Comparison of ENCODE assay signal across 8 cellular contexts in genomic region chr13:113815151-113816058, GRCh38. TPM values are rescaled to one million over a fixed set of nuclear protein-coding genes. Genes with fewer than 3 reads are reported as not detected.
DNase-seq lines count a peak whose midpoint lies in the region; ATAC-seq, FAIRE-seq and TF ChIP-seq lines count a peak whose summit lies in the region.
"Had no signal": no experiment of that assay in that cellular context is flagged by ENCODE, and none has a peak within 500 bp of the region (broad histone marks: within the 10 kb centered on the region; RNA-seq: fewer than 3 reads in every experiment).

No MANE protein-coding gene starts in this region.

- H3K36me3 Mint-ChIP-seq in stimulated activated effector memory CD8-positive, alpha-beta T cell treated with anti-CD3 and anti-CD28 coated beads, Interleukin-12 subunit alpha, Interleukin-12 subunit beta, amount 100 ng/mL, for 72 hours: peaks cover 7% of the 10 kb centered on the region

- H3K4me1 Mint-ChIP-seq in stimulated activated effector memory CD8-positive, alpha-beta T cell treated with anti-CD3 and anti-CD28 coated beads, Interleukin-12 subunit alpha, Interleukin-12 subunit beta, amount 100 ng/mL, for 72 hours: peaks cover 25% of the 10 kb centered on the region

- FAIRE-seq in H54 (lab: Jason Lieb, UNC): no peak
- FAIRE-seq: endometrium had no signal

- peak; percentile 94 for DNase-seq in SHP77 treated with DMSO at 0.1 percent for 48 hours (lab: John Stamatoyannopoulos, UW)
- peak; percentile 61 for DNase-seq in dermis blood vessel endothelial cell
- DNase-seq in stimulated activated effector memory CD8-positive, alpha-beta T cell treated with anti-CD3 and anti-CD28 coated beads, Interleukin-12 subunit alpha, Interleukin-12 subunit beta, amount 100 ng/mL, for 72 hours (ENCODE audit: low spot score in 2 of 2): peak in 1 of 2 donors; percentile 58
- no peak for DNase-seq in H54 (ENCODE audit: insufficient read length, low spot score)

- peak overlapping the region; percentile 77 for H3K4me3 Mint-ChIP-seq in stimulated activated effector memory CD8-positive, alpha-beta T cell treated with anti-CD3 and anti-CD28 coated beads, Interleukin-12 subunit alpha, Interleukin-12 subunit beta, amount 100 ng/mL, for 72 hours

- TF ChIP-seq POLR2A in H54 (IDR thresholded peaks at IDR 0.05; ENCODE audit: low read depth, low read length): no peak

- no peaks in the 10 kb centered on the region for H3K9me3 Mint-ChIP-seq in stimulated activated effector memory CD8-positive, alpha-beta T cell treated with anti-CD3 and anti-CD28 coated beads, Interleukin-12 subunit alpha, Interleukin-12 subunit beta, amount 100 ng/mL, for 72 hours

- H3K27ac Mint-ChIP-seq in stimulated activated effector memory CD8-positive, alpha-beta T cell treated with anti-CD3 and anti-CD28 coated beads, Interleukin-12 subunit alpha, Interleukin-12 subunit beta, amount 100 ng/mL, for 72 hours: peak overlapping the region; percentile 80

- peak; percentile 59 for ATAC-seq in GM19372 (IDR thresholded peaks at IDR 0.05; ENCODE audit: low read depth, unreplicated experiment)
- ATAC-seq in stimulated activated effector memory CD8-positive, alpha-beta T cell treated with anti-CD3 and anti-CD28 coated beads, Interleukin-12 subunit alpha, Interleukin-12 subunit beta, amount 100 ng/mL, for 72 hours: peak; percentile 33
- no peak for ATAC-seq in GM18873 (IDR thresholded peaks at IDR 0.05; ENCODE audit: low FRiP score, unreplicated experiment)
- ATAC-seq in GM19455 (IDR thresholded peaks at IDR 0.05; ENCODE audit: unreplicated experiment): no peak

RNA-seq across cellular contexts. Expression of gene GAS6, which starts 48.5 kb away (rescaled TPM):
- 147 and 174 TPM in 2 replicates for total RNA-seq in dermis blood vessel endothelial cell

RNA-seq across cellular contexts. Expression of gene TMEM255B, which starts 56.4 kb away (rescaled TPM):
- 45.1 and 72.3 TPM in 2 replicates for total RNA-seq in dermis blood vessel endothelial cell

Comparison
In these comparisons a context has a peak if more than half of its experiments do, and no peak if none do; other contexts are left out.
1. ATAC-seq: peak in GM19372 (single experiment) and stimulated activated effector memory CD8-positive, alpha-beta T cell treated with anti-CD3 and anti-CD28 coated beads, Interleukin-12 subunit alpha, Interleukin-12 subunit beta, amount 100 ng/mL, for 72 hours (single experiment); none in GM18873 (single experiment) and GM19455 (single experiment).